In the genomic region with DNA sequence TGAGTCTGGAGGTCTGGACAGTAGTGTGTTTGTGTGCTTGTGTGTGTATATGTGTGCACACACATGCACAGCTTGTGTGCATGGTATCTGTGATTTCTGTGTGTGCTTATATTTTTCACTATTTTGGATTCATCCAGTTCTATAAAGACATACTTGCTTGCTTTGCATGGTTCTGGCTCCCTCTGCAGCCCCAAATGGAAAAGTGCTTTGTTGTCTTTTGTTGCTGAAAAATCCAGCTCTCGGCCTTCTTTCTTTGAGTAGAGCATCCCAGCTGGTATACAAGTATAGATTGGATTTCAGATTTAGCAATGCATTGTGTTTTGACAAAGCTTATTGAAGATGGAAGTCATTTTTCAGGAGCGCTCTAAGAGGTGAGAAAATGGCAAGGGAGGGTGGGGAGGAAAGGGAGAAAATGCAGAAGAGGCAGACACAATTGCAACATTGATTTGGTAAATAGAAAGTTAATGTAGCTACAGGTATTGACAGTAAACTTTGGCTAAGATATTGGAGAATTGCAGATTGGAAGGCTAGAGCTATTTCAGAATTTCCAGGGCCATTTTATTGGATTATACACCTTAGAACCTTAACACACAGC, we compare ENCODE assay signal across 8 cellular contexts.
DNase-seq lines count a peak whose midpoint lies in the region; ATAC-seq and TF ChIP-seq lines count a peak whose summit lies in the region.

No MANE protein-coding gene starts in this region.

- TF ChIP-seq POLR2A in breast epithelium (IDR thresholded peaks at IDR 0.05): no peak
- TF ChIP-seq POLR2A in esophagus muscularis mucosa (IDR thresholded peaks at IDR 0.05; ENCODE audit: low read depth): no peak

- TF ChIP-seq EP300 in esophagus muscularis mucosa (IDR thresholded peaks at IDR 0.05): no peak

- H3K36me3 Mint-ChIP-seq in MCF 10A (ENCODE audit: insufficient read depth, unreplicated experiment): no peaks in the 10 kb centered on the region

- H3K27ac ChIP-seq in breast epithelium (no peak overlapping the region), esophagus muscularis mucosa (replicated peaks in 1 of 4) (no peak overlapping the region)

- H3K27me3 Mint-ChIP-seq in MCF 10A (ENCODE audit: insufficient read depth, unreplicated experiment): no peaks in the 10 kb centered on the region

- H3K36me3 ChIP-seq in breast epithelium (no peaks in the 10 kb centered on the region), esophagus muscularis mucosa (peaks cover 0 to 4% (median 0%) of the 10 kb centered on the region in 4 donors)

- POLR2A ChIA-PET in MCF 10A (lab: Yijun Ruan, JAX): no interaction called here

- no peak overlapping the region for H3K27ac Mint-ChIP-seq in MCF 10A (ENCODE audit: low read depth, unreplicated experiment)

- H3K4me3 ChIP-seq in breast epithelium (no peak overlapping the region), esophagus muscularis mucosa (no peak overlapping the region)

- TF ChIP-seq CTCF in breast epithelium (IDR thresholded peaks at IDR 0.05) (peak in 2 of 3 donors; percentile 48 to 56), MCF 10A (IDR thresholded peaks at IDR 0.05; ENCODE audit: unreplicated experiment) (no peak), esophagus muscularis mucosa (IDR thresholded peaks at IDR 0.05) (peak; percentile 60 to 70 (median 63))

- H3K4me1 Mint-ChIP-seq in MCF 10A (ENCODE audit: insufficient read depth, unreplicated experiment): no peaks in the 10 kb centered on the region

- H3K27me3 ChIP-seq in breast epithelium: no peaks in the 10 kb centered on the region
- H3K27me3 ChIP-seq in esophagus muscularis mucosa: no peaks in the 10 kb centered on the region

- BruUV-seq in MCF 10A (replicated peaks; lab: Mats Ljungman, UMichigan): no TSS peak

- H3K9me3 Mint-ChIP-seq in MCF 10A (ENCODE audit: unreplicated experiment): peaks cover 28% of the 10 kb centered on the region

- no peak for ATAC-seq in HG03196 (IDR thresholded peaks at IDR 0.05; ENCODE audit: unreplicated experiment)
- no peak for ATAC-seq in HG02884 (IDR thresholded peaks at IDR 0.05; ENCODE audit: unreplicated experiment)

- 52% methylated on average over 2 of the region's 2 CpGs for WGBS in esophagus muscularis mucosa

- no peak overlapping the region for H3K4me3 Mint-ChIP-seq in MCF 10A (ENCODE audit: unreplicated experiment)

- CTCF ChIA-PET in MCF 10A (lab: Yijun Ruan, JAX): interaction anchor here (0.6 kb wide), 2 partner anchors 111 to 870 kb away, joined by 4 to 5 read pairs; no protein-coding TSS in a partner anchor

- H3K9me3 ChIP-seq in breast epithelium: no peaks in the 10 kb centered on the region
- no peaks in the 10 kb centered on the region for H3K9me3 ChIP-seq in esophagus muscularis mucosa

- H3K4me1 ChIP-seq in breast epithelium (no peaks in the 10 kb centered on the region), esophagus muscularis mucosa (peaks cover 0 to 33% (median 25%) of the 10 kb centered on the region in 4 donors)

- DNase-seq in breast epithelium (ENCODE audit: low spot score in 2 of 2) (no peak), MCF 10A (ENCODE audit: unreplicated experiment) (no peak), NCI-H69 (lab: John Stamatoyannopoulos, UW) (peak; percentile 84), esophagus muscularis mucosa (ENCODE audit: extremely low spot score) (no peak), occipital lobe (lab: John Stamatoyannopoulos, UW) (peak; percentile 21)
- no peak for DNase-seq in activated CD4-positive, CD25-positive, alpha-beta regulatory T cell treated with anti-CD3 and anti-CD28 coated beads, Interleukin-2, amount 50 U/mL, for 72 hours

- intact Hi-C loops in breast epithelium (cut with DNase I; ENCODE audit: low total_unique reads): no loop called here
- intact Hi-C loops in MCF 10A (cut with micrococcal nuclease): no loop called here
- intact Hi-C loops in esophagus muscularis mucosa (cut with DNase I): loop anchor here (5.0 kb wide), 1 partner anchor 325 kb away; no protein-coding TSS in a partner anchor

Comparison
In these comparisons a context has a peak if more than half of its experiments do, and no peak if none do; other contexts are left out.
1. DNase-seq: peak in NCI-H69 (single experiment) and occipital lobe (single experiment); none in breast epithelium (0 of 2), MCF 10A (single experiment), esophagus muscularis mucosa (single experiment) and activated CD4-positive, CD25-positive, alpha-beta regulatory T cell treated with anti-CD3 and anti-CD28 coated beads, Interleukin-2, amount 50 U/mL, for 72 hours (single experiment).